In genomic region chr19:47012620-47013019, GRCh38 we compare ENCODE assay signal across 1 cellular context.
TF ChIP-seq lines count a peak whose summit lies in the region.

No MANE protein-coding gene starts in this region.

TF ChIP-seq in GM23338, 12 proteins besides CTCF, POLR2A, EP300 and RAD21:
- TF ChIP-seq REST (IDR thresholded peaks at IDR 0.05; ENCODE audit: unreplicated experiment) (no peak), ZNF114 (CRISPR knock-in tag; IDR thresholded peaks at IDR 0.05) (no peak), CREB1 (CRISPR knock-in tag; IDR thresholded peaks at IDR 0.05; ENCODE audit: low read depth) (no peak), NANOG (IDR thresholded peaks at IDR 0.05; ENCODE audit: borderline replicate concordance) (no peak), POLR2AphosphoS5 (IDR thresholded peaks at IDR 0.05; ENCODE audit: low read depth) (no peak), EZH2phosphoT487 (IDR thresholded peaks at IDR 0.05; ENCODE audit: unreplicated experiment) (no peak)
